ENCODE assay signal across 9 cellular contexts in genomic region chr5:106269252-106269843, GRCh38.
A peak's percentile ranks its signal among the peaks of the same experiment; 100 is the strongest.
DNase-seq lines count a peak whose midpoint lies in the region; ATAC-seq and TF ChIP-seq lines count a peak whose summit lies in the region.
"Had no signal": no experiment of that assay in that cellular context is flagged by ENCODE, and none has a peak within 500 bp of the region (broad histone marks: within the 10 kb centered on the region; RNA-seq: fewer than 3 reads in every experiment).

No MANE protein-coding gene starts in this region.

- no peaks in the 10 kb centered on the region for H3K36me3 ChIP-seq in DND-41 (ENCODE audit: insufficient read depth, low read length)
- no peaks in the 10 kb centered on the region for H3K36me3 ChIP-seq in mammary epithelial cell (ENCODE audit: insufficient read depth, low read length)

- peak; percentile 48 for TF ChIP-seq CTCF in DND-41 (IDR thresholded peaks at IDR 0.05; ENCODE audit: borderline replicate concordance, extremely low read depth, low read length, poor library complexity, severe bottlenecking)
- TF ChIP-seq CTCF in mammary epithelial cell (conservative IDR thresholded peaks at IDR 0.05 in 1 of 2, IDR thresholded peaks at IDR 0.05 in 1 of 2; ENCODE audit: extremely low read depth in 1 of 2, insufficient read depth in 1 of 2, low read depth in 1 of 2, low read length in 2 of 2) = peak; percentile 58 to 71
- TF ChIP-seq CTCF in omental fat pad (IDR thresholded peaks at IDR 0.05) = no peak

- no peaks in the 10 kb centered on the region for H3K9me3 ChIP-seq in DND-41 (ENCODE audit: insufficient read depth, low read length, severe bottlenecking)
- H3K9me3 ChIP-seq in mammary epithelial cell (replicated peaks; ENCODE audit: insufficient read depth, low read length) = no peaks in the 10 kb centered on the region

- BruUV-seq in mammary epithelial cell (replicated peaks; lab: Mats Ljungman, UMichigan) = no TSS peak

- intact Hi-C loops in mammary epithelial cell (cut with micrococcal nuclease) (loop anchor here (1.0 kb wide), 1 partner anchor 606 kb away; no protein-coding TSS in a partner anchor), posterior vena cava (cut with DNase I) (no loop called here)

- H3K79me2 ChIP-seq in DND-41 (ENCODE audit: insufficient read depth, low read length) = no peaks in the 10 kb centered on the region
- no peaks in the 10 kb centered on the region for H3K79me2 ChIP-seq in mammary epithelial cell (ENCODE audit: insufficient read depth, low read length)

- 54% methylated on average over 2 of the region's 2 CpGs for WGBS in mammary epithelial cell (ENCODE audit: low coverage, missing lambda C conversion rate)

- no peaks in the 10 kb centered on the region for H3K4me1 ChIP-seq in DND-41 (ENCODE audit: insufficient read depth, low read length)
- H3K4me1 ChIP-seq in mammary epithelial cell (ENCODE audit: insufficient read depth, low read length) = no peaks in the 10 kb centered on the region

- H4K20me1 ChIP-seq in DND-41 (ENCODE audit: insufficient read depth, low read length) (no peaks in the 10 kb centered on the region), mammary epithelial cell (ENCODE audit: insufficient read depth, low read length) (no peaks in the 10 kb centered on the region)

- peak; percentile 69 for ATAC-seq in DND-41 (ENCODE audit: insufficient read depth, low read depth)
- no peak for ATAC-seq in GM18505 (IDR thresholded peaks at IDR 0.05; ENCODE audit: unreplicated experiment)
- no peak for ATAC-seq in omental fat pad (ENCODE audit: low FRiP score)

- no peak for DNase-seq in DND-41
- DNase-seq in LHCN-M2 (ENCODE audit: low read depth) = peak; percentile 57
- peak; percentile 13 for DNase-seq in mammary epithelial cell
- peak; percentile 3 for DNase-seq in midbrain (lab: John Stamatoyannopoulos, UW)
- DNase-seq in ecto neural progenitor cell (ENCODE audit: low spot score) = no peak
- DNase-seq in omental fat pad (ENCODE audit: low spot score) = no peak
- DNase-seq in posterior vena cava (ENCODE audit: low spot score) = no peak
- DNase-seq: NCI-H1092 treated with DMSO at 0.1 percent for 48 hours had no signal

- TF ChIP-seq POLR2A in GM18505 (IDR thresholded peaks at IDR 0.05; ENCODE audit: borderline replicate concordance, extremely low read depth, insufficient read depth, insufficient read length) = no peak

- H3K4me3 ChIP-seq in DND-41 (ENCODE audit: low read depth in 1 of 2, low read length in 2 of 2) (no peak overlapping the region), mammary epithelial cell (replicated peaks in 1 of 3; ENCODE audit: insufficient read depth in 1 of 3, low read depth in 2 of 3, low read length in 3 of 3) (no peak overlapping the region)

- dilution Hi-C loops in mammary epithelial cell (cut with HindIII; ENCODE audit: low sequenced_read_pairs) = no loop called here

- in situ Hi-C loops in mammary epithelial cell (cut with MboI; ENCODE audit: low sequenced_read_pairs in 2 of 2) = no loop called here

- no peak overlapping the region for H3K4me2 ChIP-seq in DND-41 (ENCODE audit: insufficient read depth, low read length)
- H3K4me2 ChIP-seq in mammary epithelial cell (ENCODE audit: insufficient read depth, low read depth, low read length) = no peak overlapping the region

- H3K27ac ChIP-seq in DND-41 (ENCODE audit: low read length) = no peak overlapping the region
- no peak overlapping the region for H3K27ac ChIP-seq in mammary epithelial cell (ENCODE audit: insufficient read depth, low read depth, low read length)

- CTCF ChIA-PET in mammary epithelial cell (lab: Charles Lee; ENCODE audit: low non-redundant PET) = interaction anchor here (0.5 to 0.7 kb wide), 6 partner anchors 56 to 575 kb away, joined by 3 to 5 read pairs (median 4); no protein-coding TSS in a partner anchor

- H3K27me3 ChIP-seq in DND-41 (ENCODE audit: insufficient read depth, low read length, poor library complexity) (no peaks in the 10 kb centered on the region), mammary epithelial cell (ENCODE audit: insufficient read depth, low read length) (no peaks in the 10 kb centered on the region)

- H2AFZ ChIP-seq in DND-41 (ENCODE audit: low read depth, low read length) = no peak overlapping the region
- no peak overlapping the region for H2AFZ ChIP-seq in mammary epithelial cell (ENCODE audit: low read depth, low read length)

- H3K9ac ChIP-seq in DND-41 (ENCODE audit: low read depth, low read length) (no peak overlapping the region), mammary epithelial cell (ENCODE audit: insufficient read depth, low read length) (no peak overlapping the region)

Comparison
In these comparisons a context has a peak if more than half of its experiments do, and no peak if none do; other contexts are left out.
1. DNase-seq: peak in LHCN-M2 (single experiment), mammary epithelial cell (single experiment) and midbrain (single experiment); none in DND-41 (single experiment), ecto neural progenitor cell (single experiment), omental fat pad (single experiment) and posterior vena cava (single experiment).
2. CTCF ChIP-seq: peak in DND-41 (single experiment) and mammary epithelial cell (2 of 2); none in omental fat pad (0 of 3).